Comparison of ENCODE assay signal across 1 cellular context in the genomic region with DNA sequence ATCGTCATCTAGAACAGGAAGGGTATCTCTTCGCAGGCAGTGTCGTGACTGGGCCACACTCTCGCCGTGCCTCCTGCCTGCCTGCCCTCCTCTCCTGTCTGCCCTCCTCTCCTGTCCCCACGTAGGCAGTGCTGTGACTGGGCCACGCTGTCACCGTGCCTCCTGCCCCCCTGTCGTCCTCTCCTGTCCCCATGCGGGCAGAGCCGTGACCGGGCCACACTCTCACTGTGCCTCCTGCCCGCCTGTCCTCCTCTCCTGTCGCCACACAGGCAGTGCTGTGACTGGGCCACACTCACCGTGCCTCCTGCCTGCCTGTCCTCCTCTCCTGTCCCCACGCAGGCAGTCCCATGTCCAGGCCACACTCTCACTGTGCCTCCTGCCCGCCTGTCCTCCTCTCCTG.
TF ChIP-seq lines count a peak whose summit lies in the region.

No MANE protein-coding gene starts in this region.

TF ChIP-seq in H1, 55 proteins besides CTCF, POLR2A, EP300 and RAD21:
- TF ChIP-seq, protein P1, sequence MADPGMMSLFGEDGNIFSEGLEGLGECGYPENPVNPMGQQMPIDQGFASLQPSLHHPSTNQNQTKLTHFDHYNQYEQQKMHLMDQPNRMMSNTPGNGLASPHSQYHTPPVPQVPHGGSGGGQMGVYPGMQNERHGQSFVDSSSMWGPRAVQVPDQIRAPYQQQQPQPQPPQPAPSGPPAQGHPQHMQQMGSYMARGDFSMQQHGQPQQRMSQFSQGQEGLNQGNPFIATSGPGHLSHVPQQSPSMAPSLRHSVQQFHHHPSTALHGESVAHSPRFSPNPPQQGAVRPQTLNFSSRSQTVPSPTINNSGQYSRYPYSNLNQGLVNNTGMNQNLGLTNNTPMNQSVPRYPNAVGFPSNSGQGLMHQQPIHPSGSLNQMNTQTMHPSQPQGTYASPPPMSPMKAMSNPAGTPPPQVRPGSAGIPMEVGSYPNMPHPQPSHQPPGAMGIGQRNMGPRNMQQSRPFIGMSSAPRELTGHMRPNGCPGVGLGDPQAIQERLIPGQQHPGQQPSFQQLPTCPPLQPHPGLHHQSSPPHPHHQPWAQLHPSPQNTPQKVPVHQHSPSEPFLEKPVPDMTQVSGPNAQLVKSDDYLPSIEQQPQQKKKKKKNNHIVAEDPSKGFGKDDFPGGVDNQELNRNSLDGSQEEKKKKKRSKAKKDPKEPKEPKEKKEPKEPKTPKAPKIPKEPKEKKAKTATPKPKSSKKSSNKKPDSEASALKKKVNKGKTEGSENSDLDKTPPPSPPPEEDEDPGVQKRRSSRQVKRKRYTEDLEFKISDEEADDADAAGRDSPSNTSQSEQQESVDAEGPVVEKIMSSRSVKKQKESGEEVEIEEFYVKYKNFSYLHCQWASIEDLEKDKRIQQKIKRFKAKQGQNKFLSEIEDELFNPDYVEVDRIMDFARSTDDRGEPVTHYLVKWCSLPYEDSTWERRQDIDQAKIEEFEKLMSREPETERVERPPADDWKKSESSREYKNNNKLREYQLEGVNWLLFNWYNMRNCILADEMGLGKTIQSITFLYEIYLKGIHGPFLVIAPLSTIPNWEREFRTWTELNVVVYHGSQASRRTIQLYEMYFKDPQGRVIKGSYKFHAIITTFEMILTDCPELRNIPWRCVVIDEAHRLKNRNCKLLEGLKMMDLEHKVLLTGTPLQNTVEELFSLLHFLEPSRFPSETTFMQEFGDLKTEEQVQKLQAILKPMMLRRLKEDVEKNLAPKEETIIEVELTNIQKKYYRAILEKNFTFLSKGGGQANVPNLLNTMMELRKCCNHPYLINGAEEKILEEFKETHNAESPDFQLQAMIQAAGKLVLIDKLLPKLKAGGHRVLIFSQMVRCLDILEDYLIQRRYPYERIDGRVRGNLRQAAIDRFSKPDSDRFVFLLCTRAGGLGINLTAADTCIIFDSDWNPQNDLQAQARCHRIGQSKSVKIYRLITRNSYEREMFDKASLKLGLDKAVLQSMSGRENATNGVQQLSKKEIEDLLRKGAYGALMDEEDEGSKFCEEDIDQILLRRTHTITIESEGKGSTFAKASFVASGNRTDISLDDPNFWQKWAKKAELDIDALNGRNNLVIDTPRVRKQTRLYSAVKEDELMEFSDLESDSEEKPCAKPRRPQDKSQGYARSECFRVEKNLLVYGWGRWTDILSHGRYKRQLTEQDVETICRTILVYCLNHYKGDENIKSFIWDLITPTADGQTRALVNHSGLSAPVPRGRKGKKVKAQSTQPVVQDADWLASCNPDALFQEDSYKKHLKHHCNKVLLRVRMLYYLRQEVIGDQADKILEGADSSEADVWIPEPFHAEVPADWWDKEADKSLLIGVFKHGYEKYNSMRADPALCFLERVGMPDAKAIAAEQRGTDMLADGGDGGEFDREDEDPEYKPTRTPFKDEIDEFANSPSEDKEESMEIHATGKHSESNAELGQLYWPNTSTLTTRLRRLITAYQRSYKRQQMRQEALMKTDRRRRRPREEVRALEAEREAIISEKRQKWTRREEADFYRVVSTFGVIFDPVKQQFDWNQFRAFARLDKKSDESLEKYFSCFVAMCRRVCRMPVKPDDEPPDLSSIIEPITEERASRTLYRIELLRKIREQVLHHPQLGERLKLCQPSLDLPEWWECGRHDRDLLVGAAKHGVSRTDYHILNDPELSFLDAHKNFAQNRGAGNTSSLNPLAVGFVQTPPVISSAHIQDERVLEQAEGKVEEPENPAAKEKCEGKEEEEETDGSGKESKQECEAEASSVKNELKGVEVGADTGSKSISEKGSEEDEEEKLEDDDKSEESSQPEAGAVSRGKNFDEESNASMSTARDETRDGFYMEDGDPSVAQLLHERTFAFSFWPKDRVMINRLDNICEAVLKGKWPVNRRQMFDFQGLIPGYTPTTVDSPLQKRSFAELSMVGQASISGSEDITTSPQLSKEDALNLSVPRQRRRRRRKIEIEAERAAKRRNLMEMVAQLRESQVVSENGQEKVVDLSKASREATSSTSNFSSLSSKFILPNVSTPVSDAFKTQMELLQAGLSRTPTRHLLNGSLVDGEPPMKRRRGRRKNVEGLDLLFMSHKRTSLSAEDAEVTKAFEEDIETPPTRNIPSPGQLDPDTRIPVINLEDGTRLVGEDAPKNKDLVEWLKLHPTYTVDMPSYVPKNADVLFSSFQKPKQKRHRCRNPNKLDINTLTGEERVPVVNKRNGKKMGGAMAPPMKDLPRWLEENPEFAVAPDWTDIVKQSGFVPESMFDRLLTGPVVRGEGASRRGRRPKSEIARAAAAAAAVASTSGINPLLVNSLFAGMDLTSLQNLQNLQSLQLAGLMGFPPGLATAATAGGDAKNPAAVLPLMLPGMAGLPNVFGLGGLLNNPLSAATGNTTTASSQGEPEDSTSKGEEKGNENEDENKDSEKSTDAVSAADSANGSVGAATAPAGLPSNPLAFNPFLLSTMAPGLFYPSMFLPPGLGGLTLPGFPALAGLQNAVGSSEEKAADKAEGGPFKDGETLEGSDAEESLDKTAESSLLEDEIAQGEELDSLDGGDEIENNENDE (IDR thresholded peaks at IDR 0.05; ENCODE audit: insufficient replicate concordance, low read length): no peak
- no peak for TF ChIP-seq BCL11A (IDR thresholded peaks at IDR 0.05; ENCODE audit: low read depth in 2 of 2, low read length in 2 of 2)
- no peak for TF ChIP-seq YY1 (IDR thresholded peaks at IDR 0.05; ENCODE audit: low read depth, low read length)
- TF ChIP-seq NANOG (IDR thresholded peaks at IDR 0.05; ENCODE audit: insufficient read depth, low read depth, low read length, poor library complexity, severe bottlenecking): no peak
- TF ChIP-seq, protein P2, sequence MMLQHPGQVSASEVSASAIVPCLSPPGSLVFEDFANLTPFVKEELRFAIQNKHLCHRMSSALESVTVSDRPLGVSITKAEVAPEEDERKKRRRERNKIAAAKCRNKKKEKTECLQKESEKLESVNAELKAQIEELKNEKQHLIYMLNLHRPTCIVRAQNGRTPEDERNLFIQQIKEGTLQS (IDR thresholded peaks at IDR 0.05; ENCODE audit: insufficient read depth, low read depth, low read length): no peak
- TF ChIP-seq, protein P3, sequence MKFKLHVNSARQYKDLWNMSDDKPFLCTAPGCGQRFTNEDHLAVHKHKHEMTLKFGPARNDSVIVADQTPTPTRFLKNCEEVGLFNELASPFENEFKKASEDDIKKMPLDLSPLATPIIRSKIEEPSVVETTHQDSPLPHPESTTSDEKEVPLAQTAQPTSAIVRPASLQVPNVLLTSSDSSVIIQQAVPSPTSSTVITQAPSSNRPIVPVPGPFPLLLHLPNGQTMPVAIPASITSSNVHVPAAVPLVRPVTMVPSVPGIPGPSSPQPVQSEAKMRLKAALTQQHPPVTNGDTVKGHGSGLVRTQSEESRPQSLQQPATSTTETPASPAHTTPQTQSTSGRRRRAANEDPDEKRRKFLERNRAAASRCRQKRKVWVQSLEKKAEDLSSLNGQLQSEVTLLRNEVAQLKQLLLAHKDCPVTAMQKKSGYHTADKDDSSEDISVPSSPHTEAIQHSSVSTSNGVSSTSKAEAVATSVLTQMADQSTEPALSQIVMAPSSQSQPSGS (IDR thresholded peaks at IDR 0.05; ENCODE audit: low read length): no peak
- no peak for TF ChIP-seq JUN (IDR thresholded peaks at IDR 0.05; ENCODE audit: low read depth, low read length)
- TF ChIP-seq, protein P4, sequence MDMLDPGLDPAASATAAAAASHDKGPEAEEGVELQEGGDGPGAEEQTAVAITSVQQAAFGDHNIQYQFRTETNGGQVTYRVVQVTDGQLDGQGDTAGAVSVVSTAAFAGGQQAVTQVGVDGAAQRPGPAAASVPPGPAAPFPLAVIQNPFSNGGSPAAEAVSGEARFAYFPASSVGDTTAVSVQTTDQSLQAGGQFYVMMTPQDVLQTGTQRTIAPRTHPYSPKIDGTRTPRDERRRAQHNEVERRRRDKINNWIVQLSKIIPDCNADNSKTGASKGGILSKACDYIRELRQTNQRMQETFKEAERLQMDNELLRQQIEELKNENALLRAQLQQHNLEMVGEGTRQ (IDR thresholded peaks at IDR 0.05; ENCODE audit: low read length): no peak
- no peak for TF ChIP-seq RFX5 (IDR thresholded peaks at IDR 0.05; ENCODE audit: borderline replicate concordance, low read depth, low read length)
- TF ChIP-seq SP1 (IDR thresholded peaks at IDR 0.05; ENCODE audit: low read depth, low read length): no peak
- TF ChIP-seq CREB1 (IDR thresholded peaks at IDR 0.05): no peak
- no peak for TF ChIP-seq CHD1 (IDR thresholded peaks at IDR 0.05; ENCODE audit: low read depth, low read length)
- TF ChIP-seq RNF2 (IDR thresholded peaks at IDR 0.05; ENCODE audit: borderline replicate concordance, low read depth, low read length, missing control alignments, poor library complexity, severe bottlenecking): no peak
- TF ChIP-seq RXRA (IDR thresholded peaks at IDR 0.05; ENCODE audit: insufficient read depth, low read depth, low read length): no peak
- no peak for TF ChIP-seq KDM4A (IDR thresholded peaks at IDR 0.05; ENCODE audit: low read depth, low read length, severe bottlenecking)
- TF ChIP-seq TBP (IDR thresholded peaks at IDR 0.05; ENCODE audit: low read depth, low read length): no peak
- no peak for TF ChIP-seq CEBPB (IDR thresholded peaks at IDR 0.05; ENCODE audit: low read depth, low read length)
- no peak for TF ChIP-seq EGR1 (IDR thresholded peaks at IDR 0.05; ENCODE audit: borderline replicate concordance, low read depth, low read length)
- no peak for TF ChIP-seq JUND (IDR thresholded peaks at IDR 0.05; ENCODE audit: low read length)
